In the genomic region with DNA sequence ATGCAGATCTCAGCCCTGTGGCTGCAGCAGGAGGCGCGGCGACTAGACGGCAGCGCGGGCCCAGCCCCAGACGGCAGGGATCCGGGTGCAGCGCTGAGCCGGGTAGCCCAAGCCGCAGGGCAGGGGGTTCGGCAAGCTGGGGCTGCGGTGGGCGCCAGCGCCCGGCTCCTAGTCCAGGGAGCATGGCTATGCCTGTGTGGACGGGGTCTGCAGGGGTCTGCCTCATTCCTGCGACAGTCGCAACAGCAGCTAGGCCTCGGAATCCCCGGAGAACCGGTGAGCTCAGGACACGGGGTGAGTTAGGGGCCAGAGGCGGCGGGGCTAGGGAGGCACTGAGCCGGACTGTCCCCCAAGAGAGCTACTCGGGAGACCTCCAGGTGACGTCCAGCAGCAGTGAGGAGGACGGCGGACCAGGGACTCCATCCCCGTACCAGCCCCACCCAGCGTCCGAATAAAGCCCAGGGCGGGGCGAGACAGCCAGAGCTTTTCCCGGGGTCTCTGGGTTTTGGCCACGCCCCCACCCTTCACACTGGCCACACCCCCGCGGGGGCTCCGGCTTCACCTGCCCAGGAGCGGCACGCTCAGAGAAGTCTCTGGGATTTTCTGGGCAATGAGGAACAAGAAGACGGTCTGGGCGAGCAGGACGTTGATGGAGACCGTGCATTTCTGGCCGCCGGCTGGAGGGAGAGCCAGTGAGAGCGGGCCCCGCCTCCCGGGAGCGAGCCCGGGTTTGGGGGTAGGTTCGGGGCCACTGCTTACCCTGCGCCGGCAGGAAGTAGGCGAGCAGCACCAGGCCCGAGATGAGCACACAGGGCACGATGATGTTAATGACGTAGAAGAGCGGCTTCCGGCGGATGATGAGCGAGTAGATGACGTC, we compare ENCODE assay signal across 8 cellular contexts. TPM values are rescaled to one million over a fixed set of nuclear protein-coding genes. Genes with fewer than 3 reads are reported as not detected.
A peak's percentile ranks its signal among the peaks of the same experiment; 100 is the strongest.
DNase-seq lines count a peak whose midpoint lies in the region; ATAC-seq lines count a peak whose summit lies in the region.

No MANE protein-coding gene starts in this region.

- WGBS in aorta, 2 donors = 38 to 42% methylated on average over 64 to 65 of the region's 65 CpGs

- H3K36me3 ChIP-seq in mucosa of stomach (ENCODE audit: control insufficient read depth, insufficient read depth, low read length) (no peaks in the 10 kb centered on the region), aorta (ENCODE audit: control insufficient read depth in 1 of 2, insufficient read depth in 2 of 2, low read length in 1 of 2) (peaks cover 0 to 6% of the 10 kb centered on the region in 2 donors)

- peak overlapping the region; percentile 78 for H3K9ac ChIP-seq in mucosa of stomach (ENCODE audit: low read length)

- DNase-seq in DMS53 (lab: John Stamatoyannopoulos, UW) = peak; percentile 81
- DNase-seq in DMS53 treated with DMSO at 0.1 percent for 48 hours (lab: John Stamatoyannopoulos, UW; ENCODE audit: unreplicated experiment) = no peak
- DNase-seq in cerebellum (ENCODE audit: low spot score) = peak; percentile 50
- DNase-seq in aorta = no peak
- no peak for DNase-seq in SHP77 treated with DMSO at 0.1 percent for 48 hours (lab: John Stamatoyannopoulos, UW)
- DNase-seq in NCI-H524 treated with DMSO at 0.1 percent for 48 hours (lab: John Stamatoyannopoulos, UW) = no peak

- H3K4me3 ChIP-seq in mucosa of stomach (ENCODE audit: low read length) = peak overlapping the region; percentile 67
- no peak overlapping the region for H3K4me3 ChIP-seq in aorta (ENCODE audit: low read length in 2 of 2)

- peak; percentile 62 for ATAC-seq in aorta (ENCODE audit: low FRiP score)
- no peak for ATAC-seq in GM19397 (IDR thresholded peaks at IDR 0.05; ENCODE audit: unreplicated experiment)

- intact Hi-C loops in aorta (cut with DNase I) = loop anchor here (5.0 to 10.0 kb wide), 2 partner anchors 84 to 188 kb away; partner anchors contain the start of genes CAMTA2 (in 2 of the 2) and ARRB2 (in 1 of the 2)

- H3K4me1 ChIP-seq in mucosa of stomach (ENCODE audit: control insufficient read depth, insufficient read depth, low read length) (peaks cover 32% of the 10 kb centered on the region), aorta (ENCODE audit: control insufficient read depth in 1 of 2, insufficient read depth in 2 of 2, low read length in 2 of 2) (no peaks in the 10 kb centered on the region)

- H3K9me3 ChIP-seq in mucosa of stomach (ENCODE audit: control insufficient read depth, low read length) = no peaks in the 10 kb centered on the region
- no peaks in the 10 kb centered on the region for H3K9me3 ChIP-seq in aorta (ENCODE audit: control insufficient read depth, low read length)

- H3K27ac ChIP-seq in aorta (ENCODE audit: low read depth in 1 of 2, low read length in 2 of 2) = no peak overlapping the region

- H3K27me3 ChIP-seq in mucosa of stomach (ENCODE audit: control insufficient read depth, insufficient read depth, low read length) (peaks cover 18% of the 10 kb centered on the region), aorta (ENCODE audit: control insufficient read depth in 1 of 2, insufficient read depth in 2 of 2, low read length in 1 of 2) (no peaks in the 10 kb centered on the region)

RNA-seq across cellular contexts. Expression of gene C17orf107, which starts 1.1 kb away (rescaled TPM):
- total RNA-seq in cerebellum (4.3 TPM), aorta (1 to 10 TPM; 2.5 to 2.9 TPM)
- polyA plus RNA-seq in aorta = 1 to 10 TPM in 1 of 2 donors, under 1 TPM in 1; 0.49 to 1.1 TPM

RNA-seq across cellular contexts. Expression of gene CHRNE, which starts 2.4 kb away (rescaled TPM):
- total RNA-seq in cerebellum (1.5 TPM), aorta (1 to 10 TPM in 1 of 2 donors, under 1 TPM in 1; 0.84 to 1.6 TPM)
- polyA plus RNA-seq in aorta = under 1 TPM in 1 of 2 donors, not detected in 1; 0.61 TPM

RNA-seq across cellular contexts. Expression of gene GP1BA, which starts 31.6 kb away (rescaled TPM):
- total RNA-seq in cerebellum (not detected), aorta (under 1 TPM in 1 of 2 donors, not detected in 1; 0.19 TPM)
- under 1 TPM in 1 of 2 donors, not detected in 1; 0.08 TPM for polyA plus RNA-seq in aorta

RNA-seq across cellular contexts. Expression of gene SLC25A11, which starts 39.4 kb away (rescaled TPM):
- total RNA-seq in cerebellum (37.2 TPM), aorta (10 to 100 TPM; 28.3 to 29.5 TPM)
- 10 to 100 TPM; 31.8 to 41.6 TPM for polyA plus RNA-seq in aorta

RNA-seq across cellular contexts. Expression of gene RNF167, which starts 39.6 kb away (rescaled TPM):
- 15.8 TPM for total RNA-seq in cerebellum
- total RNA-seq in aorta = 10 to 100 TPM; 45.6 to 51.8 TPM
- polyA plus RNA-seq in aorta = 10 to 100 TPM; 39.3 to 89.3 TPM

Comparison
In these comparisons a context has a peak if more than half of its experiments do, and no peak if none do; other contexts are left out.
1. DNase-seq: peak in DMS53 (single experiment) and cerebellum (single experiment); none in DMS53 treated with DMSO at 0.1 percent for 48 hours (single experiment), aorta (0 of 2), SHP77 treated with DMSO at 0.1 percent for 48 hours (single experiment) and NCI-H524 treated with DMSO at 0.1 percent for 48 hours (single experiment).